14 cellular contexts compared by ENCODE assay signal in genomic region chr17:74163836-74164235, GRCh38. TPM values are rescaled to one million over a fixed set of nuclear protein-coding genes. Genes with fewer than 3 reads are reported as not detected.
DNase-seq lines count a peak whose midpoint lies in the region; ATAC-seq and TF ChIP-seq lines count a peak whose summit lies in the region.
"Had no signal": no experiment of that assay in that cellular context is flagged by ENCODE, and none has a peak within 500 bp of the region (broad histone marks: within the 10 kb centered on the region; RNA-seq: fewer than 3 reads in every experiment).

No MANE protein-coding gene starts in this region.

- H3K9ac ChIP-seq in BLaER1 treated with 17β-estradiol and CSF1 and Interleukin-3, amounts not matched to agents 10 nM and 100 nM, result no peak overlapping the region

- no peak for DNase-seq in GM23338 (ENCODE audit: low spot score)
- peak; percentile 37 for DNase-seq in islet precursor cell
- DNase-seq in suprapubic skin (ENCODE audit: low spot score in 2 of 2), result peak; percentile 9 to 15
- DNase-seq in CD14-positive monocyte (ENCODE audit: low spot score), result no peak
- DNase-seq in OCI-M2 (lab: John Stamatoyannopoulos, UW; ENCODE audit: unreplicated experiment), result no peak
- DNase-seq in KG1 (lab: John Stamatoyannopoulos, UW), result no peak
- DNase-seq: ACHN; C1 segment of cervical spinal cord; CD4-positive, alpha-beta memory T cell; DMS153; DMS79 treated with DMSO at 0.1 percent for 48 hours; EL; H7 had no signal

- intact Hi-C loops in CD14-positive monocyte (cut with micrococcal nuclease), result no loop called here

- H3K79me2 ChIP-seq in GM23338 (replicated peaks; ENCODE audit: insufficient read depth), result no peaks in the 10 kb centered on the region

- H2AFZ ChIP-seq in GM23338, result peak overlapping the region; percentile 72; the same call in 1 of the 2 replicates

- no peak overlapping the region for H3K4me3 Mint-ChIP-seq in GM23338
- no peak overlapping the region for H3K4me3 Mint-ChIP-seq in CD14-positive monocyte
- H3K4me3 Mint-ChIP-seq: CD4-positive, alpha-beta memory T cell had no signal

- TF ChIP-seq EP300 in suprapubic skin (IDR thresholded peaks at IDR 0.05), result no peak

- H3K9me3 Mint-ChIP-seq in GM23338, result peaks cover 2% of the 10 kb centered on the region; the same call in 1 of the 3 replicates
- H3K9me3 Mint-ChIP-seq in CD14-positive monocyte, result peaks cover 0 to 6% (median 1%) of the 10 kb centered on the region in 7 donors

- no peak for ATAC-seq in GM23338

- H3K27ac ChIP-seq in BLaER1 treated with 17β-estradiol and CSF1 and Interleukin-3, amounts not matched to agents 10 nM and 100 nM, result 0 out of 22 replicates have a peak overlapping the region, but pooled peaks of 2 of the 11 experiments have one; percentile 29 to 31
- H3K27ac ChIP-seq in GM23338 (ENCODE audit: low read depth) (no peak overlapping the region), suprapubic skin (no peak overlapping the region)

- WGBS in suprapubic skin, result 83% methylated on average over 7 of the region's 7 CpGs

- H3F3A ChIP-seq in GM23338 (replicated peaks; ENCODE audit: low read depth), result no peaks in the 10 kb centered on the region

- H3K27ac Mint-ChIP-seq in GM23338, result no peak overlapping the region
- H3K27ac Mint-ChIP-seq in CD14-positive monocyte, result no peak overlapping the region
- H3K27ac Mint-ChIP-seq: CD4-positive, alpha-beta memory T cell had no signal

- no peak for TF ChIP-seq CTCF in GM23338 (conservative IDR thresholded peaks at IDR 0.05; ENCODE audit: low read depth in 2 of 2)
- TF ChIP-seq CTCF in suprapubic skin (IDR thresholded peaks at IDR 0.05), result no peak
- TF ChIP-seq CTCF in CD14-positive monocyte (IDR thresholded peaks at IDR 0.05), result no peak

- H3K4me2 ChIP-seq in BLaER1 treated with 17β-estradiol and CSF1 and Interleukin-3, amounts not matched to agents 10 nM and 100 nM, result peak overlapping the region in 10 of 11 experiments; percentile 18 to 75 (median 62); a peak in 18 of 22 replicates
- no peak overlapping the region for H3K4me2 ChIP-seq in GM23338

- TF ChIP-seq POLR2A in suprapubic skin (IDR thresholded peaks at IDR 0.05), result no peak

- peaks cover 36 to 55% (median 44%) of the 10 kb centered on the region in 10 experiments for H3K4me1 ChIP-seq in BLaER1 treated with 17β-estradiol and CSF1 and Interleukin-3, amounts not matched to agents 10 nM and 100 nM
- H3K4me1 ChIP-seq in GM23338 (ENCODE audit: insufficient read depth) (0 out of 2 replicates have a peak, but pooled peaks cover 3% of the 10 kb centered on the region), suprapubic skin (peaks cover 2% of the 10 kb centered on the region)

- H3K4me1 Mint-ChIP-seq in GM23338, result peaks cover 4% of the 10 kb centered on the region; the same call in 1 of the 3 replicates
- no peaks in the 10 kb centered on the region for H3K4me1 Mint-ChIP-seq in CD14-positive monocyte
- H3K4me1 Mint-ChIP-seq: CD4-positive, alpha-beta memory T cell had no signal

- H3K36me3 Mint-ChIP-seq in GM23338 (ENCODE audit: low read depth) (no peaks in the 10 kb centered on the region), CD14-positive monocyte (no peaks in the 10 kb centered on the region)
- H3K36me3 Mint-ChIP-seq: CD4-positive, alpha-beta memory T cell had no signal

- H3K27me3 Mint-ChIP-seq in GM23338 (ENCODE audit: insufficient read depth, low read depth, poor library complexity) (peaks cover 2% of the 10 kb centered on the region), CD14-positive monocyte (ENCODE audit: low read depth in 3 of 3) (peaks cover 5 to 11% (median 9%) of the 10 kb centered on the region in 3 donors)

- H3K36me3 ChIP-seq in BLaER1 treated with 17β-estradiol and CSF1 and Interleukin-3, amounts not matched to agents 10 nM and 100 nM, result no peaks in the 10 kb centered on the region
- H3K36me3 ChIP-seq in GM23338 (ENCODE audit: insufficient read depth) (no peaks in the 10 kb centered on the region), suprapubic skin (no peaks in the 10 kb centered on the region)

- H3K9me3 ChIP-seq in BLaER1 treated with 17β-estradiol and CSF1 and Interleukin-3, amounts not matched to agents 10 nM and 100 nM (replicated peaks in 1 of 11), result 0 out of 22 replicates have a peak, but pooled peaks cover 0 to 5% (median 0%) of the 10 kb centered on the region in 11 experiments
- no peaks in the 10 kb centered on the region for H3K9me3 ChIP-seq in suprapubic skin

- H4K20me1 ChIP-seq in BLaER1 treated with 17β-estradiol and CSF1 and Interleukin-3, amounts not matched to agents 10 nM and 100 nM, result no peaks in the 10 kb centered on the region
- H4K20me1 ChIP-seq in GM23338 (replicated peaks; ENCODE audit: insufficient read depth), result no peaks in the 10 kb centered on the region

- H3K4me3 ChIP-seq in BLaER1 treated with 17β-estradiol and CSF1 and Interleukin-3, amounts not matched to agents 10 nM and 100 nM, result no peak overlapping the region
- no peak overlapping the region for H3K4me3 ChIP-seq in GM23338
- no peak overlapping the region for H3K4me3 ChIP-seq in suprapubic skin

- no peaks in the 10 kb centered on the region for H3K27me3 ChIP-seq in BLaER1 treated with 17β-estradiol and CSF1 and Interleukin-3, amounts not matched to agents 10 nM and 100 nM
- H3K27me3 ChIP-seq in GM23338 (ENCODE audit: insufficient read depth), result no peaks in the 10 kb centered on the region
- peaks cover 46% of the 10 kb centered on the region for H3K27me3 ChIP-seq in suprapubic skin

- no peaks in the 10 kb centered on the region for H3K9me2 ChIP-seq in GM23338 (ENCODE audit: insufficient read depth)

TF ChIP-seq in GM23338, 12 proteins besides CTCF, POLR2A, EP300 and RAD21 (continues in another document):
- no peak for TF ChIP-seq POLR2AphosphoS5 (IDR thresholded peaks at IDR 0.05; ENCODE audit: low read depth)
- TF ChIP-seq ETS1 (IDR thresholded peaks at IDR 0.05), result no peak
- TF ChIP-seq JUNB (IDR thresholded peaks at IDR 0.05; ENCODE audit: unreplicated experiment), result no peak
- no peak for TF ChIP-seq STAT1 (IDR thresholded peaks at IDR 0.05; ENCODE audit: unreplicated experiment)
- no peak for TF ChIP-seq ZNF331 (CRISPR knock-in tag; IDR thresholded peaks at IDR 0.05; ENCODE audit: low read depth)
- no peak for TF ChIP-seq EZH2phosphoT487 (IDR thresholded peaks at IDR 0.05; ENCODE audit: unreplicated experiment)

RNA-seq across cellular contexts. Expression of gene RPL38, which starts 39.6 kb away (rescaled TPM):
- 231 and 286 TPM in 2 replicates for total RNA-seq in GM23338 (2014; rRNA removed; shearing (Covaris generic))
- polyA plus RNA-seq in GM23338 (2016; fragmentation: Nextera tagmentation; extraction: Ambion mirVana) (5,312 and 5,616 TPM in 2 replicates), CD14-positive monocyte (1,000 to 10,000 TPM in 1 of 2 donors, 100 to 1,000 TPM in 1; 919 to 1,070 TPM)
- total RNA-seq in suprapubic skin, result 1,000 to 10,000 TPM in 1 of 4 donors, 100 to 1,000 TPM in 3; 565 to 1,273 (median 679) TPM

RNA-seq across cellular contexts. Expression of gene TTYH2, which starts 49.5 kb away (rescaled TPM):
- 3.9 and 5.2 TPM in 2 replicates for total RNA-seq in GM23338 (2014; rRNA removed; shearing (Covaris generic))
- polyA plus RNA-seq in GM23338 (2016; fragmentation: Nextera tagmentation; extraction: Ambion mirVana) (1.4 and 2.1 TPM in 2 replicates), CD14-positive monocyte (10 to 100 TPM; 12.3 to 18.7 TPM)
- 10 to 100 TPM in 1 of 4 donors, 1 to 10 TPM in 3; 5.7 to 12.0 (median 8.2) TPM for total RNA-seq in suprapubic skin

Comparison
In these comparisons a context has a peak if more than half of its experiments do, and no peak if none do; other contexts are left out.
1. DNase-seq: peak in islet precursor cell (single experiment) and suprapubic skin (2 of 2); none in GM23338 (single experiment), CD14-positive monocyte (single experiment), OCI-M2 (single experiment) and KG1 (single experiment).